6 cellular contexts compared by ENCODE assay signal in the genomic region with DNA sequence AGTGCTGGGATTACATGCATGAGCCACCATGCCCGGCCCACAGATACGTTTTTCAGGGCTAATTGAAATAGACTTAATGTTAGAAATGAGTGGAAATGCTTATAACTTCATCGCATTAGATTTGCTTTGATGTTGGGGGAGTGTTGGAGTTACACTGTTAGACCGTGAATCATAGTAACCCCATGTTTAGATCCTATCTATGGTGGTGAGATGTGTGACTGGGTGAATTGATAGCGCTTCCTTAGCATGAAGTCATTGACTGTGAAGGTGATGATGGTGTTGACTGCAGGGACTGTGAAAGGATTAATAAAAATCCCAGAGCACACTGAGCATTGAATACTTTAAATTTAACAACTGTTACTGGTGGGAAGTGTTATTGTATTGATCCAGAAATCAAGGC. TPM values are rescaled to one million over a fixed set of nuclear protein-coding genes. Genes with fewer than 3 reads are reported as not detected.
DNase-seq lines count a peak whose midpoint lies in the region; ATAC-seq and TF ChIP-seq lines count a peak whose summit lies in the region.
"Had no signal": no experiment of that assay in that cellular context is flagged by ENCODE, and none has a peak within 500 bp of the region (broad histone marks: within the 10 kb centered on the region; RNA-seq: fewer than 3 reads in every experiment).

No MANE protein-coding gene starts in this region.

- TF ChIP-seq CTCF in OCI-LY3 (IDR thresholded peaks at IDR 0.05; ENCODE audit: low read depth, low read length) (no peak), coronary artery (IDR thresholded peaks at IDR 0.05) (no peak)

- no peak for ATAC-seq in HG03460 (IDR thresholded peaks at IDR 0.05; ENCODE audit: unreplicated experiment)

- H2AFZ ChIP-seq in OCI-LY3 (ENCODE audit: low read depth, low read length) = no peak overlapping the region

- H3K36me3 ChIP-seq in OCI-LY3 (replicated peaks; ENCODE audit: low read depth, low read length) (peaks cover 38% of the 10 kb centered on the region), skeletal muscle satellite cell (ENCODE audit: insufficient read depth, low read length) (peaks cover 48% of the 10 kb centered on the region)

- H3K9me3 ChIP-seq in OCI-LY3 (ENCODE audit: insufficient read depth, low read length) (peaks cover 13% of the 10 kb centered on the region; the same call in 1 of the 2 replicates), skeletal muscle satellite cell (replicated peaks; ENCODE audit: low read length) (peaks cover 5% of the 10 kb centered on the region)

- no peak overlapping the region for H3K9ac ChIP-seq in OCI-LY3 (ENCODE audit: low read length)
- H3K9ac ChIP-seq in skeletal muscle satellite cell (ENCODE audit: low read depth, low read length) = peak overlapping the region; percentile 92

- no peak overlapping the region for H3K27ac ChIP-seq in OCI-LY3 (ENCODE audit: low read length)
- no peak overlapping the region for H3K27ac ChIP-seq in coronary artery

- H3K79me2 ChIP-seq in OCI-LY3 (ENCODE audit: low read length) = peaks cover 32% of the 10 kb centered on the region

- peaks cover 16% of the 10 kb centered on the region; the same call in 1 of the 2 replicates for H4K20me1 ChIP-seq in OCI-LY3 (ENCODE audit: insufficient read depth, low read length)

- H3K27me3 ChIP-seq in OCI-LY3 (ENCODE audit: low read depth, low read length) (no peaks in the 10 kb centered on the region), skeletal muscle satellite cell (ENCODE audit: control insufficient read depth, insufficient read depth, low read length) (no peaks in the 10 kb centered on the region)

- H3K4me1 ChIP-seq in OCI-LY3 (ENCODE audit: low read length) = peaks cover 20% of the 10 kb centered on the region
- H3K4me1 ChIP-seq in skeletal muscle satellite cell (ENCODE audit: control insufficient read depth, insufficient read depth, low read length) = peaks cover 11% of the 10 kb centered on the region

- DNase-seq in coronary artery (ENCODE audit: low spot score) (no peak), posterior vena cava (ENCODE audit: low spot score) (no peak)
- DNase-seq: SIG-M5 had no signal

- intact Hi-C loops in posterior vena cava (cut with DNase I) = no loop called here

- peak overlapping the region; percentile 83; the same call in 1 of the 2 replicates for H3K4me2 ChIP-seq in OCI-LY3 (ENCODE audit: low read length)
- H3K4me2 ChIP-seq in skeletal muscle satellite cell (ENCODE audit: low read length) = peak overlapping the region; percentile 82

- H3K4me3 ChIP-seq in OCI-LY3 (ENCODE audit: low read length) (no peak overlapping the region), coronary artery (peak overlapping the region; percentile 87), skeletal muscle satellite cell (ENCODE audit: low read length) (peak overlapping the region; percentile 95)

RNA-seq across cellular contexts. Expression of a gene that starts 1.7 kb away (rescaled TPM):
- total RNA-seq in skeletal muscle satellite cell (2012; rRNA removed) = 19.0 and 21.2 TPM in 2 replicates
- total RNA-seq in posterior vena cava = 10 to 100 TPM; 35.1 to 37.8 TPM

RNA-seq across cellular contexts. Expression of a gene that starts 25.7 kb away (rescaled TPM):
- total RNA-seq in skeletal muscle satellite cell (2012; rRNA removed) = not detected in 2 replicates
- under 1 TPM in 1 of 2 donors, not detected in 1; 0.38 TPM for total RNA-seq in posterior vena cava

RNA-seq across cellular contexts. Expression of a gene that starts 37.8 kb away (rescaled TPM):
- total RNA-seq in skeletal muscle satellite cell (2012; rRNA removed) = 0.76 TPM in 1 of 2 replicates, not detected in the other
- total RNA-seq in posterior vena cava = 1 to 10 TPM; 1.6 to 2.0 TPM

RNA-seq across cellular contexts. Expression of a gene that starts 47.4 kb away (rescaled TPM):
- total RNA-seq in skeletal muscle satellite cell (2012; rRNA removed) = 12.7 and 15.2 TPM in 2 replicates
- 10 to 100 TPM; 12.9 to 15.5 TPM for total RNA-seq in posterior vena cava

RNA-seq across cellular contexts. Expression of a gene that starts 48.0 kb away (rescaled TPM):
- total RNA-seq in skeletal muscle satellite cell (2012; rRNA removed) = not detected in 2 replicates
- not detected for total RNA-seq in posterior vena cava
